ENCODE assay signal across 17 cellular contexts in genomic region chr1:89548486-89548857, GRCh38. TPM values are rescaled to one million over a fixed set of nuclear protein-coding genes. Genes with fewer than 3 reads are reported as not detected.
DNase-seq lines count a peak whose midpoint lies in the region; ATAC-seq lines count a peak whose summit lies in the region.
"Had no signal": no experiment of that assay in that cellular context is flagged by ENCODE, and none has a peak within 500 bp of the region (broad histone marks: within the 10 kb centered on the region; RNA-seq: fewer than 3 reads in every experiment).

No MANE protein-coding gene starts in this region.

- peaks cover 36% of the 10 kb centered on the region for H3K36me3 Mint-ChIP-seq in activated naive CD4-positive, alpha-beta T cell treated with anti-CD3 and anti-CD28 coated beads, Interleukin-2, amount 50 U/mL, for 24 hours
- H3K36me3 Mint-ChIP-seq in activated naive CD8-positive, alpha-beta T cell treated with anti-CD3 and anti-CD28 coated beads for 36 hours, result peaks cover 44% of the 10 kb centered on the region
- H3K36me3 Mint-ChIP-seq: natural killer cell had no signal

- H3K27ac ChIP-seq in temporal lobe (ENCODE audit: low read depth, low read length), result peak overlapping the region; percentile 40
- H3K27ac ChIP-seq: brain microvascular endothelial cell had no signal

- peak; percentile 46 for ATAC-seq in HG03066 (IDR thresholded peaks at IDR 0.05; ENCODE audit: low read depth, unreplicated experiment)
- ATAC-seq in sciatic nerve, result no peak
- ATAC-seq: natural killer cell had no signal

- H3K4me1 Mint-ChIP-seq in activated naive CD4-positive, alpha-beta T cell treated with anti-CD3 and anti-CD28 coated beads, Interleukin-2, amount 50 U/mL, for 24 hours, result peaks cover 94% of the 10 kb centered on the region
- peaks cover 76% of the 10 kb centered on the region for H3K4me1 Mint-ChIP-seq in activated naive CD8-positive, alpha-beta T cell treated with anti-CD3 and anti-CD28 coated beads for 36 hours

- peak overlapping the region; percentile 51 for H3K4me3 Mint-ChIP-seq in activated naive CD4-positive, alpha-beta T cell treated with anti-CD3 and anti-CD28 coated beads, Interleukin-2, amount 50 U/mL, for 24 hours
- H3K4me3 Mint-ChIP-seq in activated naive CD8-positive, alpha-beta T cell treated with anti-CD3 and anti-CD28 coated beads for 36 hours, result no peak overlapping the region
- H3K4me3 Mint-ChIP-seq: dendritic cell treated with granulocyte-macrophage colony-stimulating factor and Interleukin-4, amounts not matched to agents 40 ng/mL and 50 ng/mL, for 4 days; immature natural killer cell; natural killer cell had no signal

- H3K27ac Mint-ChIP-seq in activated naive CD4-positive, alpha-beta T cell treated with anti-CD3 and anti-CD28 coated beads, Interleukin-2, amount 50 U/mL, for 24 hours, result peak overlapping the region; percentile 92
- H3K27ac Mint-ChIP-seq in activated naive CD8-positive, alpha-beta T cell treated with anti-CD3 and anti-CD28 coated beads for 36 hours, result peak overlapping the region; percentile 89
- H3K27ac Mint-ChIP-seq: dendritic cell treated with granulocyte-macrophage colony-stimulating factor and Interleukin-4, amounts not matched to agents 40 ng/mL and 50 ng/mL, for 4 days; immature natural killer cell; natural killer cell had no signal

- no peaks in the 10 kb centered on the region for H3K9me3 Mint-ChIP-seq in activated naive CD4-positive, alpha-beta T cell treated with anti-CD3 and anti-CD28 coated beads, Interleukin-2, amount 50 U/mL, for 24 hours
- H3K9me3 Mint-ChIP-seq in activated naive CD8-positive, alpha-beta T cell treated with anti-CD3 and anti-CD28 coated beads for 36 hours, result peaks cover 5% of the 10 kb centered on the region
- H3K9me3 Mint-ChIP-seq: dendritic cell treated with granulocyte-macrophage colony-stimulating factor and Interleukin-4, amounts not matched to agents 40 ng/mL and 50 ng/mL, for 4 days; immature natural killer cell; natural killer cell had no signal

- DNase-seq in activated naive CD4-positive, alpha-beta T cell treated with Interleukin-2 at 50 U/mL for 16 hours, result no peak
- no peak for DNase-seq in activated naive CD8-positive, alpha-beta T cell treated with anti-CD3 and anti-CD28 coated beads for 36 hours
- DNase-seq in sciatic nerve (ENCODE audit: low spot score) (no peak), NCI-H1436 treated with DMSO at 0.1 percent for 48 hours (lab: John Stamatoyannopoulos, UW) (no peak), glomerular visceral epithelial cell (ENCODE audit: extremely low spot score) (no peak)
- DNase-seq: activated gamma-delta T cell treated with Interleukin-2 at 50 U/mL for 16 hours, brain microvascular endothelial cell, glutamatergic neuron, HCEC 1CT, immature natural killer cell, natural killer cell, NCI-H1048, psoas muscle had no signal

- H3K27me3 Mint-ChIP-seq in activated naive CD4-positive, alpha-beta T cell treated with anti-CD3 and anti-CD28 coated beads, Interleukin-2, amount 50 U/mL, for 24 hours, result no peaks in the 10 kb centered on the region
- no peaks in the 10 kb centered on the region for H3K27me3 Mint-ChIP-seq in activated naive CD8-positive, alpha-beta T cell treated with anti-CD3 and anti-CD28 coated beads for 36 hours
- H3K27me3 Mint-ChIP-seq: dendritic cell treated with granulocyte-macrophage colony-stimulating factor and Interleukin-4, amounts not matched to agents 40 ng/mL and 50 ng/mL, for 4 days had no signal

- intact Hi-C loops in sciatic nerve (cut with DNase I), result no loop called here

RNA-seq across cellular contexts. Expression of gene LRRC8B, which starts 23.8 kb away (rescaled TPM):
- 10 to 100 TPM; 22.3 to 24.5 TPM for total RNA-seq in activated naive CD8-positive, alpha-beta T cell treated with anti-CD3 and anti-CD28 coated beads for 36 hours
- 35.4 TPM for total RNA-seq in temporal lobe
- total RNA-seq in sciatic nerve, result 21.9 TPM
